In the genomic region with DNA sequence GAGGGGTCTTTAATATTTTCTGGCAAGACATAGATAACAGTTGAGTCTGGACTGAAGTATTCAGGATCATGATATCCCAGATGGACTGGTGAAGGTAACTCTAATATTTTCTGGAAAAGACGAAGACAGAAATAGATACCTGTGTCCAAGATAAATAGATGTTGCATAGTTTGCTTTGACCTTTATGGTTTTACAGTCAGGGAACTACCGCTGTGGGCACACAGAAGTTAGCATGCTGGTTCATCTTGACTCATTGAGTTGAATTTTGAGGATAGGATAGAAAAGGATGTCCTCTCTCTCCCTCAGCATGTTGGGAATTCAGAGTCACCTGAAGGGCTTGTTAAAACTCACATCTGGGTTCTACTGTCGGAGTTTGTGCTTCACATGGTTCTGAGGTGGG, we compare ENCODE assay signal across 34 cellular contexts. TPM values are rescaled to one million over a fixed set of nuclear protein-coding genes. Genes with fewer than 3 reads are reported as not detected.
"Had no signal": no experiment of that assay in that cellular context is flagged by ENCODE, and none has a peak within 500 bp of the region (broad histone marks: within the 10 kb centered on the region; RNA-seq: fewer than 3 reads in every experiment).

No MANE protein-coding gene starts in this region.

- H3K9me3 ChIP-seq: adrenal gland, body of pancreas, breast epithelium had no signal

- H3K36me3 ChIP-seq: adrenal gland, brain microvascular endothelial cell, breast epithelium had no signal

- H3K4me3 ChIP-seq: adrenal gland, body of pancreas, breast epithelium had no signal

- H3K27ac ChIP-seq: adrenal gland, body of pancreas, brain microvascular endothelial cell, breast epithelium, VCaP had no signal

- DNase-seq: activated B cell treated with CpG ODN at 0.5 μM for 24 hours; activated CD4-positive, alpha-beta memory T cell treated with anti-CD3 and anti-CD28 coated beads for 36 hours; activated CD4-positive, alpha-beta T cell treated with anti-CD3 and anti-CD28 coated beads for 4 hours; activated CD4-positive, alpha-beta T cell treated with anti-CD3 and anti-CD28 coated beads, Interleukin-2, amount 10 ng/mL, durations not matched to agents 24 days and 14 days; activated CD4-positive, alpha-beta T cell treated with anti-CD3 and anti-CD28 coated beads, Interleukin-2, amount 50 U/mL, for 1 hour; activated CD4-positive, alpha-beta T cell treated with anti-CD3 and anti-CD28 coated beads, Interleukin-2, amount 50 U/mL, for 4 hours; activated CD4-positive, CD25-positive, alpha-beta regulatory T cell treated with anti-CD3 and anti-CD28 coated beads, Interleukin-2, amount 50 U/mL, for 72 hours; activated CD8-positive, alpha-beta memory T cell treated with anti-CD3 and anti-CD28 coated beads, Interleukin-2, amount 50 U/mL, for 4 hours; activated CD8-positive, alpha-beta T cell treated with anti-CD3 and anti-CD28 coated beads for 36 hours; activated effector memory CD4-positive, alpha-beta T cell treated with anti-CD3 and anti-CD28 coated beads, Interleukin-2, amount 50 U/mL, for 16 hours; activated gamma-delta T cell treated with Interleukin-2 at 50 U/mL for 16 hours; activated naive CD4-positive, alpha-beta T cell; activated naive CD4-positive, alpha-beta T cell treated with anti-CD3 and anti-CD28 coated beads for 36 hours; activated naive CD4-positive, alpha-beta T cell treated with anti-CD3 and anti-CD28 coated beads, Interleukin-2, amount 50 U/mL, for 16 hours; activated naive CD8-positive, alpha-beta T cell treated with anti-CD3 and anti-CD28 coated beads for 36 hours; activated T-cell treated with anti-CD3 and anti-CD28 coated beads for 4 hours; activated T-cell treated with anti-CD3 and anti-CD28 coated beads, Interleukin-2, amount 50 U/mL, for 1 hour; activated T-cell treated with anti-CD3 and anti-CD28 coated beads, Interleukin-2, amount 50 U/mL, for 4 hours; activated T-cell treated with anti-CD3 and anti-CD28 coated beads, Interleukin-2, amount 50 U/mL, for 72 hours; adrenal gland; amniotic stem cell; aorta; body of pancreas; brain microvascular endothelial cell; central memory CD4-positive, alpha-beta T cell; T-helper 1 cell; T-helper 2 cell; T-helper 9 cell had no signal

- H3K27me3 ChIP-seq: adrenal gland, body of pancreas, brain microvascular endothelial cell, breast epithelium had no signal

- H3K4me1 ChIP-seq: adrenal gland, body of pancreas, breast epithelium had no signal

- ATAC-seq: activated CD8-positive, alpha-beta T cell treated with anti-CD3 and anti-CD28 coated beads for 36 hours; activated naive CD4-positive, alpha-beta T cell treated with anti-CD3 and anti-CD28 coated beads, Interleukin-2, amount 50 U/mL, for 72 hours; activated T-cell treated with anti-CD3 and anti-CD28 coated beads, Interleukin-2, amount 50 U/mL, for 4 hours; activated T-cell treated with anti-CD3 and anti-CD28 coated beads, Interleukin-2, amount 50 U/mL, for 72 hours; activated T-helper 17 cell treated with anti-CD3 and anti-CD28 coated beads, Interleukin-2, amount 50 U/mL, for 72 hours; body of pancreas had no signal

RNA-seq across cellular contexts. Expression of a gene that starts 20.8 kb away (rescaled TPM):
- total RNA-seq: activated B cell treated with CpG ODN at 0.5 μM for 24 hours; activated CD4-positive, alpha-beta memory T cell treated with anti-CD3 and anti-CD28 coated beads for 36 hours; activated CD4-positive, alpha-beta T cell treated with anti-CD3 and anti-CD28 coated beads, Interleukin-2, amount 10 ng/mL, durations not matched to agents 24 days and 14 days; activated CD8-positive, alpha-beta memory T cell treated with anti-CD3 and anti-CD28 coated beads for 36 hours; activated CD8-positive, alpha-beta T cell treated with anti-CD3 and anti-CD28 coated beads for 36 hours; activated naive CD4-positive, alpha-beta T cell treated with anti-CD3 and anti-CD28 coated beads for 36 hours; activated naive CD4-positive, alpha-beta T cell treated with anti-CD3 and anti-CD28 coated beads, Interleukin-2, amount 50 U/mL, for 72 hours; activated naive CD8-positive, alpha-beta T cell treated with anti-CD3 and anti-CD28 coated beads for 36 hours; activated T-cell treated with anti-CD3 and anti-CD28 coated beads, Interleukin-2, amount 50 U/mL, for 4 hours; activated T-cell treated with anti-CD3 and anti-CD28 coated beads, Interleukin-2, amount 50 U/mL, for 72 hours; activated T-helper 1 cell treated with anti-CD3 and anti-CD28 coated beads, Interleukin-12 subunit alpha, Interleukin-12 subunit beta, Interleukin-2, Interleukin-4 antibody, amounts not matched to agents 30 ng/mL and 10 ng/mL and 1 ng/mL, durations not matched to agents 14 hours and 24 hours and 36 hours; activated T-helper 17 cell treated with anti-CD3 and anti-CD28 coated beads, Interleukin-2, amount 50 U/mL, for 72 hours had no signal
